Comparison of ENCODE assay signal across 11 cellular contexts in the genomic region with DNA sequence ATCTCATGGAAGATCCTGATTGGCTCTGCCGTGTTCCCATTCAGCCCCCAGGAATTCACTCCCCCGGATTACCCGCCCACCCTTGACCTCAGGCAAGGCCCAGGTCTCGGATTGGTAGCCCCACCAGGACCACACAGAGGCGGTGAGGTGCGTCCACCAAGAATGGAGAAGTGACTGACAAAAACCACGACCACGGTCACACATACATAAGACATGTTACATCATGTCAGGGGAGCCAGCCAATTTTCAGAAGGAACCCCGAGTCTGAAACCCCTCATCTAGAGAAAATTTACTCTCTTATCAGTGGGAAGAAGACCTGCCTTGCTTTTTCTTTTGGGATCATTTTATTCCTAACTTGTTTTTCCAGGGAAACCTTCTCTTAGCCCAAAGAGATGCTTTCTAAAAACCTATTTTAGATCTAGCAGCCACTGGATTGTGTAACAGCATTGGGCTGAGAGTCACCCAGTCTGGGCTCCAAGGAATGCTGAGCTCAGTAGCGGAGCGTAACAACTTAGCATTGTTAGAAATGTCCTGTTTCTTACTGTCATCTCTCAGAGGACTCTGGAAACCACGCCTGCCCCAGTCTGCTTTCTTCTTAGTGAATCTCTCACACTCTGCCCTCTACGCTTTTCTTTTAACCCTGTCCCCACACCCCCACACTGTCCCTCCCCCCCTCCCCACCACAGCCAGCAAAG.
DNase-seq lines count a peak whose midpoint lies in the region; ATAC-seq and TF ChIP-seq lines count a peak whose summit lies in the region.
"Had no signal": no experiment of that assay in that cellular context is flagged by ENCODE, and none has a peak within 500 bp of the region (broad histone marks: within the 10 kb centered on the region; RNA-seq: fewer than 3 reads in every experiment).

No MANE protein-coding gene starts in this region.

- peak overlapping the region; percentile 31 for H3K4me3 Mint-ChIP-seq in HFFc6
- H3K4me3 Mint-ChIP-seq in CD8-positive, alpha-beta T cell, result no peak overlapping the region

- ATAC-seq in HG03045 (IDR thresholded peaks at IDR 0.05; ENCODE audit: unreplicated experiment) (no peak), HG02938 (IDR thresholded peaks at IDR 0.05; ENCODE audit: unreplicated experiment) (no peak)
- ATAC-seq in CD8-positive, alpha-beta T cell, result no peak
- ATAC-seq: Panc1 had no signal

- no peaks in the 10 kb centered on the region for H3K9me3 Mint-ChIP-seq in HFFc6
- H3K9me3 Mint-ChIP-seq in CD8-positive, alpha-beta T cell, result no peaks in the 10 kb centered on the region

- no peak for TF ChIP-seq CTCF in HFFc6 (IDR thresholded peaks at IDR 0.05)
- TF ChIP-seq CTCF in brain microvascular endothelial cell (IDR thresholded peaks at IDR 0.05; ENCODE audit: low read depth, low read length, missing control alignments), result no peak
- TF ChIP-seq CTCF in CD8-positive, alpha-beta T cell (IDR thresholded peaks at IDR 0.05), result no peak

- 76 to 89% methylated on average over 6 to 13 of the region's 13 CpGs for WGBS in mesodermal cell (ENCODE audit: insufficient coverage in 2 of 2), 2 experiments

- POLR2A ChIA-PET in CD8-positive, alpha-beta T cell (lab: Charles Lee), result no interaction called here

- intact Hi-C loops in CD8-positive, alpha-beta T cell (cut with DNase I, micrococcal nuclease), result no loop called here

- H3K4me1 Mint-ChIP-seq in HFFc6 (ENCODE audit: low read depth), result peaks cover 57% of the 10 kb centered on the region
- peaks cover 3% of the 10 kb centered on the region for H3K4me1 Mint-ChIP-seq in CD8-positive, alpha-beta T cell (ENCODE audit: low read depth)

- H3K4me1 ChIP-seq in mesodermal cell (ENCODE audit: control insufficient read depth, insufficient read depth, low read length, poor library complexity, severe bottlenecking), result peaks cover 42% of the 10 kb centered on the region
- no peaks in the 10 kb centered on the region for H3K4me1 ChIP-seq in CD8-positive, alpha-beta T cell (ENCODE audit: insufficient read depth, low read length)

- DNase-seq in Ammon's horn (ENCODE audit: low spot score) (peak; percentile 35), HFFc6 (peak; percentile 74), brain microvascular endothelial cell (peak; percentile 71), NCI-H2081 treated with DMSO at 0.1 percent for 48 hours (lab: John Stamatoyannopoulos, UW) (no peak)
- DNase-seq in CD8-positive, alpha-beta T cell, result no peak
- DNase-seq: stimulated activated CD4-positive, alpha-beta T cell treated with anti-CD3 and anti-CD28 coated beads, Interleukin-1b, Interleukin-23, amount 100 ng/mL, for 48 hours had no signal

- H3K27me3 Mint-ChIP-seq in HFFc6 (ENCODE audit: insufficient read depth), result peaks cover 4% of the 10 kb centered on the region
- no peaks in the 10 kb centered on the region for H3K27me3 Mint-ChIP-seq in CD8-positive, alpha-beta T cell (ENCODE audit: low read depth)

- no peaks in the 10 kb centered on the region for H3K9me3 ChIP-seq in mesodermal cell (ENCODE audit: control insufficient read depth, low read length)
- no peaks in the 10 kb centered on the region for H3K9me3 ChIP-seq in CD8-positive, alpha-beta T cell (ENCODE audit: low read length)

- no peak overlapping the region for H3K4me3 ChIP-seq in brain microvascular endothelial cell (ENCODE audit: low read depth, low read length)
- H3K4me3 ChIP-seq in mesodermal cell (ENCODE audit: extremely low read depth, insufficient read depth, low read length, poor library complexity, severe bottlenecking), result no peak overlapping the region
- H3K4me3 ChIP-seq in CD8-positive, alpha-beta T cell (ENCODE audit: low read depth, low read length), result no peak overlapping the region
- H3K4me3 ChIP-seq: lung had no signal

- H3K27ac ChIP-seq in brain microvascular endothelial cell (peak overlapping the region; percentile 33), mesodermal cell (ENCODE audit: low read depth, low read length, severe bottlenecking) (peak overlapping the region; percentile 16)
- no peak overlapping the region for H3K27ac ChIP-seq in CD8-positive, alpha-beta T cell (ENCODE audit: low read depth, low read length)

- H3K27ac Mint-ChIP-seq in HFFc6, result peak overlapping the region; percentile 80
- H3K27ac Mint-ChIP-seq in CD8-positive, alpha-beta T cell, result no peak overlapping the region

- peaks cover 5% of the 10 kb centered on the region; the same call in 1 of the 2 replicates for H3K36me3 Mint-ChIP-seq in HFFc6 (ENCODE audit: low read depth)
- peaks cover 50% of the 10 kb centered on the region for H3K36me3 Mint-ChIP-seq in CD8-positive, alpha-beta T cell

- in situ Hi-C loops in brain microvascular endothelial cell (cut with HindIII; ENCODE audit: low pct_ligation_motif_present, low sequenced_read_pairs), result no loop called here

- peaks cover 9% of the 10 kb centered on the region for H3K36me3 ChIP-seq in brain microvascular endothelial cell (replicated peaks)
- peaks cover 32% of the 10 kb centered on the region for H3K36me3 ChIP-seq in mesodermal cell (ENCODE audit: control insufficient read depth, insufficient read depth, low read length)
- H3K36me3 ChIP-seq in CD8-positive, alpha-beta T cell (ENCODE audit: insufficient read depth, low read length), result peaks cover 5% of the 10 kb centered on the region

- CTCF ChIA-PET in CD8-positive, alpha-beta T cell (lab: Charles Lee), result interaction anchor here (1.0 to 1.4 kb wide), 2 partner anchors 7 to 13 kb away, joined by 3 to 4 read pairs; no protein-coding TSS in a partner anchor

- no peaks in the 10 kb centered on the region for H3K27me3 ChIP-seq in brain microvascular endothelial cell (replicated peaks)
- H3K27me3 ChIP-seq in CD8-positive, alpha-beta T cell (ENCODE audit: insufficient read depth, low read length), result no peaks in the 10 kb centered on the region

Comparison
In these comparisons a context has a peak if more than half of its experiments do, and no peak if none do; other contexts are left out.
1. DNase-seq: peak in Ammon's horn (single experiment), HFFc6 (single experiment) and brain microvascular endothelial cell (single experiment); none in CD8-positive, alpha-beta T cell (0 of 7) and NCI-H2081 treated with DMSO at 0.1 percent for 48 hours (single experiment).